Comparison of ENCODE assay signal across 3 cellular contexts in the genomic region with DNA sequence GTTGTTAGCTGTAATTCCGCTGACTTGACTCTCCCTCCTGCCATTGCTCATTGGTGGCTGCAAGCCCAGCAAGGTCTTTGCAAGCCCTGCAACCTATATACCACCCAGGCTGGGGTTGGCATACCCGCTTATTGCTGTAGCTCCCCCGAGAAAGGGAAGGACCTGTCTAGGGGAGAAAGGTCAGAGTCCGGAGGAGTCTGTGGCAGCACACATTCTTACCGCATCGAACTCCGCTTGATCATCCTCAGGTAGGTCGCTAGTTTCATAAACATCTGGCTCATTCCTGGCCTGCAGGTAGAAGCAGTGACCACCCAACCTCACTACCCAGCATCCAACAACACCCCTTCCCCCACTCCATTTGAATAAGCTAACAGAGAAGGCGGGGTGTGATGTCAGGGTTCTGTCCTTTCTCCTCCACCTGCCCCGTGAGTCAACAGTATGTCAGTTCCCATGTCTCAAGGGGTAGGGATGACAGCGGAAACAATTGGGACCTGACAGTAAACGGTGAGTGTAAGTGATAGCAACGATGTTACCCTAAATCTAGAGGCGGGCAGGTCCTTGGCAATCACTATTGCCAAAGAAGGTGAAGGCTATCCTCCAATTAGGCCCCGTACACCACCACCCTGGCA.
TF ChIP-seq lines count a peak whose summit lies in the region.

No MANE protein-coding gene starts in this region.

TF ChIP-seq in A549, 52 proteins besides CTCF, POLR2A, EP300 and RAD21:
- no peak for TF ChIP-seq KDM5A (IDR thresholded peaks at IDR 0.05)
- no peak for TF ChIP-seq CBX8 (IDR thresholded peaks at IDR 0.05)
- TF ChIP-seq RCOR1 (IDR thresholded peaks at IDR 0.05; ENCODE audit: low read depth, low read length), result no peak
- no peak for TF ChIP-seq HDAC2 (IDR thresholded peaks at IDR 0.05)
- TF ChIP-seq CHD2 (IDR thresholded peaks at IDR 0.05; ENCODE audit: low read length, partially characterized antibody), result no peak
- TF ChIP-seq ZFP36 (IDR thresholded peaks at IDR 0.05; ENCODE audit: borderline replicate concordance, partially characterized antibody), result no peak
- 0 out of 2 replicates have a peak, but pooled peaks have one; percentile 13 for TF ChIP-seq TFCP2L1 (CRISPR knock-in tag; IDR thresholded peaks at IDR 0.05)
TF ChIP-seq in A549: peak in this region for 1.

TF ChIP-seq in HCT116, 20 proteins besides CTCF, POLR2A, EP300 and RAD21:
- TF ChIP-seq SP1 (IDR thresholded peaks at IDR 0.05; ENCODE audit: low read depth), result no peak
- peak; percentile 45; the same call in 1 of the 2 replicates for TF ChIP-seq SIN3A (IDR thresholded peaks at IDR 0.05; ENCODE audit: low read depth)
- no peak for TF ChIP-seq ELF1 (IDR thresholded peaks at IDR 0.05; ENCODE audit: borderline replicate concordance, low read depth)

TF ChIP-seq in GM12878, 131 proteins besides CTCF, POLR2A, EP300 and RAD21:
- no peak for TF ChIP-seq BRCA1 (IDR thresholded peaks at IDR 0.05; ENCODE audit: low read depth, low read length)
- TF ChIP-seq ZBED1 (IDR thresholded peaks at IDR 0.05; ENCODE audit: borderline replicate concordance), result 0 out of 2 replicates have a peak, but pooled peaks have one; percentile 14
- TF ChIP-seq SIX5 (IDR thresholded peaks at IDR 0.05; ENCODE audit: low read depth, low read length, severe bottlenecking), result no peak
- TF ChIP-seq, protein P1, sequence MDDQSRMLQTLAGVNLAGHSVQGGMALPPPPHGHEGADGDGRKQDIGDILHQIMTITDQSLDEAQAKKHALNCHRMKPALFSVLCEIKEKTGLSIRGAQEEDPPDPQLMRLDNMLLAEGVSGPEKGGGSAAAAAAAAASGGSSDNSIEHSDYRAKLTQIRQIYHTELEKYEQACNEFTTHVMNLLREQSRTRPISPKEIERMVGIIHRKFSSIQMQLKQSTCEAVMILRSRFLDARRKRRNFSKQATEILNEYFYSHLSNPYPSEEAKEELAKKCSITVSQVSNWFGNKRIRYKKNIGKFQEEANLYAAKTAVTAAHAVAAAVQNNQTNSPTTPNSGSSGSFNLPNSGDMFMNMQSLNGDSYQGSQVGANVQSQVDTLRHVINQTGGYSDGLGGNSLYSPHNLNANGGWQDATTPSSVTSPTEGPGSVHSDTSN (IDR thresholded peaks at IDR 0.05; ENCODE audit: insufficient replicate concordance, low read depth, low read length), result no peak
- TF ChIP-seq MTA3 (IDR thresholded peaks at IDR 0.05; ENCODE audit: borderline replicate concordance, low read length), result peak; percentile 64; the same call in 1 of the 2 replicates
- no peak for TF ChIP-seq TCF3 (IDR thresholded peaks at IDR 0.05; ENCODE audit: borderline replicate concordance, insufficient read depth, low read depth, low read length)
- TF ChIP-seq LARP7 (IDR thresholded peaks at IDR 0.05), result 0 out of 2 replicates have a peak, but pooled peaks have one; percentile 8
- no peak for TF ChIP-seq ASH2L (IDR thresholded peaks at IDR 0.05; ENCODE audit: borderline replicate concordance, low read depth)
- TF ChIP-seq SMARCA5 (IDR thresholded peaks at IDR 0.05), result no peak
- no peak for TF ChIP-seq HDGF (IDR thresholded peaks at IDR 0.05)
- TF ChIP-seq ZNF274 (IDR thresholded peaks at IDR 0.05; ENCODE audit: insufficient read depth, insufficient read length), result no peak
- TF ChIP-seq, protein P2, sequence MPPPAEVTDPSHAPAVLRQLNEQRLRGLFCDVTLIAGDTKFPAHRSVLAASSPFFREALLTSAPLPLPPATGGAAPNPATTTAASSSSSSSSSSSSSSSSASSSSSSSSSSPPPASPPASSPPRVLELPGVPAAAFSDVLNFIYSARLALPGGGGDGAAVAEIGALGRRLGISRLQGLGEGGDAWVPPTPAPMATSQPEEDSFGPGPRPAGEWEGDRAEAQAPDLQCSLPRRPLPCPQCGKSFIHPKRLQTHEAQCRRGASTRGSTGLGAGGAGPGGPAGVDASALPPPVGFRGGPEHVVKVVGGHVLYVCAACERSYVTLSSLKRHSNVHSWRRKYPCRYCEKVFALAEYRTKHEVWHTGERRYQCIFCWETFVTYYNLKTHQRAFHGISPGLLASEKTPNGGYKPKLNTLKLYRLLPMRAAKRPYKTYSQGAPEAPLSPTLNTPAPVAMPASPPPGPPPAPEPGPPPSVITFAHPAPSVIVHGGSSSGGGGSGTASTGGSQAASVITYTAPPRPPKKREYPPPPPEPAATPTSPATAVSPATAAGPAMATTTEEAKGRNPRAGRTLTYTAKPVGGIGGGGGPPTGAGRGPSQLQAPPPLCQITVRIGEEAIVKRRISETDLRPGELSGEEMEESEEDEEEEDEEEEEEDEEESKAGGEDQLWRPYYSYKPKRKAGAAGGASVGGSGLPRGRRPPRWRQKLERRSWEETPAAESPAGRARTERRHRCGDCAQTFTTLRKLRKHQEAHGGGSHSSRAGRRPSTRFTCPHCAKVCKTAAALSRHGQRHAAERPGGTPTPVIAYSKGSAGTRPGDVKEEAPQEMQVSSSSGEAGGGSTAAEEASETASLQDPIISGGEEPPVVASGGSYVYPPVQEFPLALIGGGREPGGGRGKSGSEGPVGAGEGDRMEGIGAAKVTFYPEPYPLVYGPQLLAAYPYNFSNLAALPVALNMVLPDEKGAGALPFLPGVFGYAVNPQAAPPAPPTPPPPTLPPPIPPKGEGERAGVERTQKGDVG (CRISPR knock-in tag; IDR thresholded peaks at IDR 0.05), result no peak
- no peak for TF ChIP-seq POU2F2 (IDR thresholded peaks at IDR 0.05; ENCODE audit: borderline replicate concordance, low read depth, low read length)
- TF ChIP-seq, protein P3, sequence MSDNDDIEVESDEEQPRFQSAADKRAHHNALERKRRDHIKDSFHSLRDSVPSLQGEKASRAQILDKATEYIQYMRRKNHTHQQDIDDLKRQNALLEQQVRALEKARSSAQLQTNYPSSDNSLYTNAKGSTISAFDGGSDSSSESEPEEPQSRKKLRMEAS (IDR thresholded peaks at IDR 0.05; ENCODE audit: low read depth, low read length), result no peak
